8 cellular contexts compared by ENCODE assay signal in genomic region chr1:180482425-180483275, GRCh38. TPM values are rescaled to one million over a fixed set of nuclear protein-coding genes. Genes with fewer than 3 reads are reported as not detected.
DNase-seq lines count a peak whose midpoint lies in the region; TF ChIP-seq lines count a peak whose summit lies in the region.

No MANE protein-coding gene starts in this region.

- peaks cover 4% of the 10 kb centered on the region for H3K36me3 Mint-ChIP-seq in glutamatergic neuron (ENCODE audit: unreplicated experiment)

- H3K4me3 Mint-ChIP-seq in glutamatergic neuron (ENCODE audit: unreplicated experiment) = no peak overlapping the region

- H3K27me3 ChIP-seq in WERI-Rb-1 (ENCODE audit: insufficient read depth, low read depth, severe bottlenecking) (no peaks in the 10 kb centered on the region), smooth muscle cell (ENCODE audit: low read depth) (no peaks in the 10 kb centered on the region)

- H3K9ac ChIP-seq in smooth muscle cell (ENCODE audit: low read depth) = no peak overlapping the region

- POLR2A ChIA-PET in GM10248 (lab: Yijun Ruan, JAX) = interaction anchor here (0.7 kb wide), 1 partner anchor 136 kb away, joined by 5 read pairs; no protein-coding TSS in a partner anchor

- intact Hi-C loops in posterior cingulate gyrus (cut with DNase I) = loop anchor here (5.0 kb wide), 2 partner anchors 230 to 295 kb away; no protein-coding TSS in a partner anchor

- peaks cover 10% of the 10 kb centered on the region for H3F3A ChIP-seq in smooth muscle cell (ENCODE audit: low read depth)

- no peak overlapping the region for H2AFZ ChIP-seq in smooth muscle cell (ENCODE audit: low read depth)

- H3K4me3 ChIP-seq in WERI-Rb-1 (ENCODE audit: low read depth, low read length) (no peak overlapping the region), smooth muscle cell (no peak overlapping the region)

- H4K20me1 ChIP-seq in smooth muscle cell (ENCODE audit: low read depth) = peaks cover 32% of the 10 kb centered on the region

- H3K9me3 Mint-ChIP-seq in glutamatergic neuron (ENCODE audit: unreplicated experiment) = peaks cover 3% of the 10 kb centered on the region

- H3K27me3 Mint-ChIP-seq in glutamatergic neuron (ENCODE audit: unreplicated experiment) = peaks cover 3% of the 10 kb centered on the region

- H3K36me3 ChIP-seq in WERI-Rb-1 = peaks cover 44% of the 10 kb centered on the region
- H3K36me3 ChIP-seq in smooth muscle cell (ENCODE audit: low read depth) = peaks cover 6% of the 10 kb centered on the region

- DNase-seq in AG08396 (ENCODE audit: low spot score) (peak; percentile 21), GM10248 (ENCODE audit: extremely low spot score) (peak; percentile 38), NCI-H1930 (lab: John Stamatoyannopoulos, UW) (peak; percentile 6 to 47), WERI-Rb-1 (no peak), glutamatergic neuron (no peak), smooth muscle cell (lab: John Stamatoyannopoulos, UW; ENCODE audit: unreplicated experiment) (no peak), posterior cingulate gyrus (no peak), hepatic stellate cell (ENCODE audit: low spot score) (no peak)

- no peaks in the 10 kb centered on the region for H3K4me1 ChIP-seq in smooth muscle cell (ENCODE audit: low read depth)

- peaks cover 14% of the 10 kb centered on the region for H3K4me1 Mint-ChIP-seq in glutamatergic neuron (ENCODE audit: low read depth, unreplicated experiment)

- H3K79me2 ChIP-seq in smooth muscle cell (ENCODE audit: low read depth) = peaks cover 8% of the 10 kb centered on the region

- H3K27ac ChIP-seq in WERI-Rb-1 (no peak overlapping the region), smooth muscle cell (ENCODE audit: low read depth) (no peak overlapping the region)

- WGBS in smooth muscle cell (ENCODE audit: low lambda C conversion rate) = 25% methylated on average over 10 of the region's 10 CpGs

- no peaks in the 10 kb centered on the region for H3K9me3 ChIP-seq in WERI-Rb-1 (ENCODE audit: severe bottlenecking)
- no peaks in the 10 kb centered on the region for H3K9me3 ChIP-seq in smooth muscle cell (replicated peaks; ENCODE audit: low read depth)

- peak; percentile 74 for TF ChIP-seq CTCF in GM10248 (IDR thresholded peaks at IDR 0.05; ENCODE audit: control extremely low read depth, extremely low read depth, low read depth, missing control alignments)
- peak; percentile 48; the same call in 1 of the 2 replicates for TF ChIP-seq CTCF in WERI-Rb-1 (IDR thresholded peaks at IDR 0.05; ENCODE audit: low read depth, low read length)
- peak; percentile 95 for TF ChIP-seq CTCF in glutamatergic neuron (IDR thresholded peaks at IDR 0.05; ENCODE audit: partially characterized antibody, unreplicated experiment)
- peak; percentile 79 for TF ChIP-seq CTCF in smooth muscle cell (IDR thresholded peaks at IDR 0.05; ENCODE audit: borderline replicate concordance, insufficient read depth, poor library complexity, severe bottlenecking)

- CTCF ChIA-PET in GM10248 (lab: Yijun Ruan, JAX) = interaction anchor here (0.7 to 2.7 kb wide), 21 partner anchors 9 to 776 kb away, joined by 3 to 38 read pairs (median 5); partner anchors contain the start of gene ACBD6

- H3K4me2 ChIP-seq in smooth muscle cell = peak overlapping the region; percentile 55

- H3K27ac Mint-ChIP-seq in glutamatergic neuron (ENCODE audit: unreplicated experiment) = no peak overlapping the region

RNA-seq across cellular contexts. Expression of gene ACBD6, which starts 19.7 kb away (rescaled TPM):
- total RNA-seq in glutamatergic neuron (ENCODE audit: unreplicated experiment) (52.9 TPM), smooth muscle cell (45.9 and 48.7 TPM in 2 replicates)
- 43.0 and 44.1 TPM in 2 replicates for polyA plus RNA-seq in smooth muscle cell

Comparison
In these comparisons a context has a peak if more than half of its experiments do, and no peak if none do; other contexts are left out.
1. DNase-seq: peak in AG08396 (single experiment), GM10248 (single experiment) and NCI-H1930 (2 of 2); none in WERI-Rb-1 (single experiment), glutamatergic neuron (single experiment), smooth muscle cell (single experiment), posterior cingulate gyrus (0 of 10) and hepatic stellate cell (single experiment).
2. Peak in every context shown above with its lines, with median percentiles within 50 percentile points of each other: CTCF ChIP-seq.